ENCODE assay signal across 18 cellular contexts in the genomic region with DNA sequence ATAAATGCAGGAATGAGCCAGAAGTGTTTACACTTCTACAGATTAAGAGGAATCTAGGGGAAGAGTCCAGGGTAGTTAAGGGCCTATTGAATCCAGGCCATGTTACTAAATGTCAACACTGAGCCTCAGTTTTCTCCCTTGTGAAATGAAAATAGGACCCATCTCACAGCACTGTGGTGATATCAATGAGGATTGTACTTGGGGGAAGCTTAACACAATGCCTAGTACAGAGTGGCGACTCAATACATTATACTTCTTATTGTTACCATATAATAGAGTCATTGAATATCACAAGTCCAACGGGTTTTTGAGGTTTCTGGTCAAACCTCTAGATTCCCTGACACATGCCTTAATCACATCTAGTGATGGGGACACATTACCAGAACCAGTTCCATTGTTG. TPM values are rescaled to one million over a fixed set of nuclear protein-coding genes. Genes with fewer than 3 reads are reported as not detected.
DNase-seq lines count a peak whose midpoint lies in the region; ATAC-seq and TF ChIP-seq lines count a peak whose summit lies in the region.
"Had no signal": no experiment of that assay in that cellular context is flagged by ENCODE, and none has a peak within 500 bp of the region (broad histone marks: within the 10 kb centered on the region; RNA-seq: fewer than 3 reads in every experiment).

No MANE protein-coding gene starts in this region.

- peak overlapping the region; percentile 64 for H3K27ac Mint-ChIP-seq in activated T-helper 17 cell treated with anti-CD3 and anti-CD28 coated beads, Interleukin-2, amount 50 U/mL, for 72 hours
- no peak overlapping the region for H3K27ac Mint-ChIP-seq in natural killer cell treated with Interleukin-12 subunit alpha and Interleukin-12 subunit beta and Interleukin-15 and Interleukin-18, amount 100 ng/mL, for 72 hours

- no peaks in the 10 kb centered on the region for H3K9me3 Mint-ChIP-seq in activated T-helper 17 cell treated with anti-CD3 and anti-CD28 coated beads, Interleukin-2, amount 50 U/mL, for 72 hours
- no peaks in the 10 kb centered on the region for H3K9me3 Mint-ChIP-seq in natural killer cell treated with Interleukin-12 subunit alpha and Interleukin-12 subunit beta and Interleukin-15 and Interleukin-18, amount 100 ng/mL, for 72 hours
- H3K9me3 Mint-ChIP-seq: CD8-positive, alpha-beta memory T cell had no signal

- H3K27me3 ChIP-seq in dorsolateral prefrontal cortex = no peaks in the 10 kb centered on the region

- H3K4me3 ChIP-seq in dorsolateral prefrontal cortex = no peak overlapping the region
- H3K4me3 ChIP-seq: K562 had no signal

- H3K27ac ChIP-seq in dorsolateral prefrontal cortex = peak overlapping the region in 57 of 59 donors; percentile 31 to 99 (median 94)
- H3K27ac ChIP-seq in substantia nigra (ENCODE audit: low read depth, low read length, poor library complexity, severe bottlenecking) = peak overlapping the region; percentile 97

- no peak for TF ChIP-seq CTCF in dorsolateral prefrontal cortex (IDR thresholded peaks at IDR 0.05 in 54 of 56, conservative IDR thresholded peaks at IDR 0.05 in 2 of 56; ENCODE audit: low read depth in 1 of 56, partially characterized antibody in 56 of 56)

- H3K36me3 Mint-ChIP-seq in activated T-helper 17 cell treated with anti-CD3 and anti-CD28 coated beads, Interleukin-2, amount 50 U/mL, for 72 hours (ENCODE audit: low read depth) = peaks cover 68% of the 10 kb centered on the region
- no peaks in the 10 kb centered on the region for H3K36me3 Mint-ChIP-seq in natural killer cell treated with Interleukin-12 subunit alpha and Interleukin-12 subunit beta and Interleukin-15 and Interleukin-18, amount 100 ng/mL, for 72 hours

- no peak overlapping the region for H3K4me3 Mint-ChIP-seq in activated T-helper 17 cell treated with anti-CD3 and anti-CD28 coated beads, Interleukin-2, amount 50 U/mL, for 72 hours
- H3K4me3 Mint-ChIP-seq in natural killer cell treated with Interleukin-12 subunit alpha and Interleukin-12 subunit beta and Interleukin-15 and Interleukin-18, amount 100 ng/mL, for 72 hours = no peak overlapping the region

- no peak for DNase-seq in dorsolateral prefrontal cortex
- peak; percentile 43 for DNase-seq in globus pallidus (ENCODE audit: low spot score)
- DNase-seq in substantia nigra (lab: John Stamatoyannopoulos, UW) = no peak
- DNase-seq in natural killer cell treated with Interleukin-12 subunit alpha and Interleukin-12 subunit beta and Interleukin-15 and Interleukin-18, amount 100 ng/mL, for 72 hours (ENCODE audit: low spot score) = no peak
- DNase-seq: ACHN; CD8-positive, alpha-beta memory T cell; DMS79 treated with DMSO at 0.1 percent for 48 hours; NCI-H1105 treated with DMSO at 0.1 percent for 48 hours; NCI-H1694; NCI-H2081 treated with DMSO at 0.1 percent for 48 hours; NCI-H510A; NCI-H774; OCI-M1; SHP77 treated with DMSO at 0.1 percent for 48 hours had no signal

- no peak for ATAC-seq in activated T-helper 17 cell treated with anti-CD3 and anti-CD28 coated beads, Interleukin-2, amount 50 U/mL, for 72 hours (replicated peaks)
- ATAC-seq in GM19397 (IDR thresholded peaks at IDR 0.05; ENCODE audit: unreplicated experiment) (no peak), HG03520 (IDR thresholded peaks at IDR 0.05; ENCODE audit: unreplicated experiment) (no peak)
- ATAC-seq in natural killer cell treated with Interleukin-12 subunit alpha and Interleukin-12 subunit beta and Interleukin-15 and Interleukin-18, amount 100 ng/mL, for 72 hours = no peak
- ATAC-seq: K562 had no signal

- H3K4me1 Mint-ChIP-seq in activated T-helper 17 cell treated with anti-CD3 and anti-CD28 coated beads, Interleukin-2, amount 50 U/mL, for 72 hours = no peaks in the 10 kb centered on the region
- peaks cover 4 to 7% of the 10 kb centered on the region in 2 donors for H3K4me1 Mint-ChIP-seq in natural killer cell treated with Interleukin-12 subunit alpha and Interleukin-12 subunit beta and Interleukin-15 and Interleukin-18, amount 100 ng/mL, for 72 hours (ENCODE audit: low read depth in 2 of 2)

- H3K27me3 Mint-ChIP-seq in activated T-helper 17 cell treated with anti-CD3 and anti-CD28 coated beads, Interleukin-2, amount 50 U/mL, for 72 hours = no peaks in the 10 kb centered on the region
- H3K27me3 Mint-ChIP-seq in natural killer cell treated with Interleukin-12 subunit alpha and Interleukin-12 subunit beta and Interleukin-15 and Interleukin-18, amount 100 ng/mL, for 72 hours = no peaks in the 10 kb centered on the region
- H3K27me3 Mint-ChIP-seq: CD8-positive, alpha-beta memory T cell had no signal

- intact Hi-C loops in dorsolateral prefrontal cortex (cut with DNase I) = no loop called here

RNA-seq across cellular contexts. Expression of gene TRUB2, which starts 4.6 kb away (rescaled TPM):
- total RNA-seq in activated T-helper 17 cell treated with anti-CD3 and anti-CD28 coated beads, Interleukin-2, amount 50 U/mL, for 72 hours = 10 to 100 TPM; 22.6 to 35.2 TPM
- total RNA-seq in dorsolateral prefrontal cortex = 10 to 100 TPM; 20.6 to 66.5 (median 44.9) TPM
- total RNA-seq in natural killer cell treated with Interleukin-12 subunit alpha and Interleukin-12 subunit beta and Interleukin-15 and Interleukin-18, amount 100 ng/mL, for 72 hours = 10 to 100 TPM; 28.4 to 38.0 TPM

RNA-seq across cellular contexts. Expression of gene COQ4, which starts 5.0 kb away (rescaled TPM):
- total RNA-seq in activated T-helper 17 cell treated with anti-CD3 and anti-CD28 coated beads, Interleukin-2, amount 50 U/mL, for 72 hours = 10 to 100 TPM; 30.8 to 44.4 TPM
- 10 to 100 TPM; 28.0 to 67.5 (median 47.0) TPM for total RNA-seq in dorsolateral prefrontal cortex
- total RNA-seq in natural killer cell treated with Interleukin-12 subunit alpha and Interleukin-12 subunit beta and Interleukin-15 and Interleukin-18, amount 100 ng/mL, for 72 hours = 10 to 100 TPM; 39.6 to 65.7 TPM

RNA-seq across cellular contexts. Expression of gene SLC27A4, which starts 22.7 kb away (rescaled TPM):
- 10 to 100 TPM in 1 of 2 donors, 1 to 10 TPM in 1; 7.7 to 22.3 TPM for total RNA-seq in activated T-helper 17 cell treated with anti-CD3 and anti-CD28 coated beads, Interleukin-2, amount 50 U/mL, for 72 hours
- 10 to 100 TPM; 25.1 to 59.1 (median 46.4) TPM for total RNA-seq in dorsolateral prefrontal cortex
- 10 to 100 TPM; 23.5 to 32.3 TPM for total RNA-seq in natural killer cell treated with Interleukin-12 subunit alpha and Interleukin-12 subunit beta and Interleukin-15 and Interleukin-18, amount 100 ng/mL, for 72 hours

RNA-seq across cellular contexts. Expression of gene SWI5, which starts 41.6 kb away (rescaled TPM):
- 10 to 100 TPM; 12.1 to 14.9 TPM for total RNA-seq in activated T-helper 17 cell treated with anti-CD3 and anti-CD28 coated beads, Interleukin-2, amount 50 U/mL, for 72 hours
- total RNA-seq in dorsolateral prefrontal cortex = 10 to 100 TPM; 11.3 to 29.4 (median 16.7) TPM
- total RNA-seq in natural killer cell treated with Interleukin-12 subunit alpha and Interleukin-12 subunit beta and Interleukin-15 and Interleukin-18, amount 100 ng/mL, for 72 hours = 10 to 100 TPM in 1 of 2 donors, 1 to 10 TPM in 1; 7.5 to 20.4 TPM

RNA-seq across cellular contexts. Expression of gene GOLGA2, which starts 41.8 kb away (rescaled TPM):
- 10 to 100 TPM; 31.2 to 60.0 TPM for total RNA-seq in activated T-helper 17 cell treated with anti-CD3 and anti-CD28 coated beads, Interleukin-2, amount 50 U/mL, for 72 hours
- 100 to 1,000 TPM in 36 of 120 experiments, 10 to 100 TPM in 84; 59.2 to 145 (median 94.1) TPM for total RNA-seq in dorsolateral prefrontal cortex
- total RNA-seq in natural killer cell treated with Interleukin-12 subunit alpha and Interleukin-12 subunit beta and Interleukin-15 and Interleukin-18, amount 100 ng/mL, for 72 hours = 10 to 100 TPM; 66.8 to 68.9 TPM
